29 cellular contexts compared by ENCODE assay signal in genomic region chr6:53113742-53114141, GRCh38. TPM values are rescaled to one million over a fixed set of nuclear protein-coding genes. Genes with fewer than 3 reads are reported as not detected.
DNase-seq lines count a peak whose midpoint lies in the region; ATAC-seq, FAIRE-seq and TF ChIP-seq lines count a peak whose summit lies in the region.
"Had no signal": no experiment of that assay in that cellular context is flagged by ENCODE, and none has a peak within 500 bp of the region (broad histone marks: within the 10 kb centered on the region; RNA-seq: fewer than 3 reads in every experiment).

No MANE protein-coding gene starts in this region.

- intact Hi-C loops in HepG2 (cut with micrococcal nuclease; ENCODE audit: unreplicated experiment) (loop anchor here (10.0 kb wide), 1 partner anchor 191 kb away; no protein-coding TSS in a partner anchor), right lobe of liver (cut with DNase I) (no loop called here), testis (cut with DNase I; ENCODE audit: low total_unique reads) (no loop called here)

- H3K4me1 ChIP-seq in HepG2 (ENCODE audit: insufficient read depth, low read length) (peaks cover 69% of the 10 kb centered on the region), right lobe of liver (no peaks in the 10 kb centered on the region), RWPE2 (ENCODE audit: insufficient read depth, poor library complexity, severe bottlenecking) (peaks cover 23% of the 10 kb centered on the region), testis (peaks cover 18% of the 10 kb centered on the region), BE2C (no peaks in the 10 kb centered on the region), smooth muscle cell (ENCODE audit: low read depth) (no peaks in the 10 kb centered on the region)
- H3K4me1 ChIP-seq: BLaER1, HAP-1 had no signal

- H3K9ac ChIP-seq in HepG2 (ENCODE audit: insufficient read depth, low read depth, low read length): no peak overlapping the region
- no peak overlapping the region for H3K9ac ChIP-seq in smooth muscle cell (ENCODE audit: low read depth)
- H3K9ac ChIP-seq: BLaER1 had no signal

- TF ChIP-seq POLR2A in HepG2 (IDR thresholded peaks at IDR 0.05; ENCODE audit: insufficient read depth in 1 of 2, low read depth in 2 of 2, low read length in 2 of 2): no peak
- no peak for TF ChIP-seq POLR2A in right lobe of liver (IDR thresholded peaks at IDR 0.05)
- TF ChIP-seq POLR2A in testis (IDR thresholded peaks at IDR 0.05): no peak

- no peaks in the 10 kb centered on the region for H3K27me3 Mint-ChIP-seq in mesothelial cell of epicardium (ENCODE audit: low read depth)
- H3K27me3 Mint-ChIP-seq: CD4-positive, alpha-beta T cell had no signal

- peaks cover 9% of the 10 kb centered on the region; the same call in 1 of the 2 replicates for H3K9me3 ChIP-seq in HepG2 (ENCODE audit: low read length)
- H3K9me3 ChIP-seq in right lobe of liver: no peaks in the 10 kb centered on the region
- H3K9me3 ChIP-seq in RWPE2 (ENCODE audit: severe bottlenecking): no peaks in the 10 kb centered on the region
- H3K9me3 ChIP-seq in testis: no peaks in the 10 kb centered on the region
- H3K9me3 ChIP-seq in BE2C: no peaks in the 10 kb centered on the region
- H3K9me3 ChIP-seq in smooth muscle cell (replicated peaks; ENCODE audit: low read depth): no peaks in the 10 kb centered on the region
- H3K9me3 ChIP-seq: BLaER1, HAP-1, MG63 had no signal

- H3K27ac ChIP-seq in HepG2 (ENCODE audit: extremely low read length, insufficient read depth, low read length): no peak overlapping the region
- H3K27ac ChIP-seq in right lobe of liver: no peak overlapping the region
- H3K27ac ChIP-seq in RWPE2 (ENCODE audit: poor library complexity, severe bottlenecking): peak overlapping the region; percentile 79
- peak overlapping the region; percentile 4 to 22 for H3K27ac ChIP-seq in testis
- H3K27ac ChIP-seq in smooth muscle cell (ENCODE audit: low read depth): no peak overlapping the region
- H3K27ac ChIP-seq: BLaER1, RWPE1 had no signal

- no TSS peak for BruUV-seq in HepG2 (replicated peaks; lab: Mats Ljungman, UMichigan)

- H3K4me2 ChIP-seq in HepG2 (ENCODE audit: low read depth, low read length): peak overlapping the region; percentile 52
- H3K4me2 ChIP-seq in smooth muscle cell: no peak overlapping the region
- H3K4me2 ChIP-seq: BLaER1 had no signal

- ATAC-seq in HepG2 (peak; percentile 56), right lobe of liver (no peak), RWPE2 (ENCODE audit: low read depth) (no peak)
- ATAC-seq: Panc1 had no signal

- peaks cover 2% of the 10 kb centered on the region for H3K36me3 Mint-ChIP-seq in mesothelial cell of epicardium

- H2AFZ ChIP-seq in HepG2 (ENCODE audit: low read length) (peak overlapping the region; percentile 3), smooth muscle cell (ENCODE audit: low read depth) (no peak overlapping the region)

- peaks cover 9% of the 10 kb centered on the region for H3K9me3 Mint-ChIP-seq in mesothelial cell of epicardium

- in situ Hi-C loops in HepG2 (cut with HindIII; ENCODE audit: extremely low pct_ligation_motif_present, low pct_unique_long_range_greater_than_20kb): no loop called here

- no peak for TF ChIP-seq RAD21 in HepG2 (CRISPR knock-in tag; IDR thresholded peaks at IDR 0.05)

- FAIRE-seq in HepG2 (lab: Jason Lieb, UNC): peak; percentile 56
- FAIRE-seq: GM12891, HTR-8/SVneo had no signal

- no peak overlapping the region for H3K4me3 Mint-ChIP-seq in mesothelial cell of epicardium
- H3K4me3 Mint-ChIP-seq: CD4-positive, alpha-beta T cell; HFFc6 had no signal

- 3% methylated on average over 4 of the region's 4 CpGs for WGBS in HepG2 (ENCODE audit: low lambda C conversion rate)
- 60% methylated on average over 4 of the region's 4 CpGs for WGBS in right lobe of liver (ENCODE audit: insufficient coverage, low coverage, low lambda C conversion rate, missing lambda C conversion rate)
- 47 to 59% methylated on average over 4 of the region's 4 CpGs for WGBS in testis, 2 donors
- 38% methylated on average over 4 of the region's 4 CpGs for WGBS in smooth muscle cell (ENCODE audit: low lambda C conversion rate)

- POLR2A ChIA-PET in HepG2 (lab: Yijun Ruan, JAX): no interaction called here

- CTCF ChIA-PET in HepG2 (lab: Yijun Ruan, JAX; ENCODE audit: low intra/inter-chr PET ratio, low total read pairs): no interaction called here

- no peak overlapping the region; a peak in 1 of 6 replicates for H3K4me3 ChIP-seq in HepG2 (replicated peaks in 1 of 3; ENCODE audit: insufficient read depth in 1 of 3, low read depth in 2 of 3, low read length in 3 of 3)
- no peak overlapping the region for H3K4me3 ChIP-seq in right lobe of liver
- no peak overlapping the region for H3K4me3 ChIP-seq in RWPE2 (ENCODE audit: severe bottlenecking)
- H3K4me3 ChIP-seq in testis: no peak overlapping the region
- H3K4me3 ChIP-seq in BE2C (ENCODE audit: low read depth, low read length): no peak overlapping the region
- no peak overlapping the region for H3K4me3 ChIP-seq in smooth muscle cell
- H3K4me3 ChIP-seq: BLaER1, HAP-1, MG63 had no signal

- DNase-seq in HepG2 (ENCODE audit: low spot score) (peak; percentile 68), right lobe of liver (no peak), RWPE2 (ENCODE audit: low spot score) (no peak), mesothelial cell of epicardium (ENCODE audit: low spot score in 2 of 2, unreplicated experiment in 2 of 2) (no peak), testis (no peak), NCI-H128 (lab: John Stamatoyannopoulos, UW; ENCODE audit: unreplicated experiment) (no peak), BE2C (no peak), smooth muscle cell (lab: John Stamatoyannopoulos, UW; ENCODE audit: unreplicated experiment) (no peak)
- DNase-seq: CD4-positive, alpha-beta T cell; DMS 273 treated with DMSO at 0.1 percent for 48 hours; DMS79 treated with DMSO at 0.1 percent for 48 hours; GF-D8; GOT3; HFFc6; KBM-7; MG63; NCI-H1694 treated with DMSO at 0.1 percent for 48 hours; NCI-H2171; NCI-H226; NCI-H748 treated with DMSO at 0.1 percent for 48 hours; SHP77 treated with DMSO at 0.1 percent for 48 hours had no signal

- TF ChIP-seq EP300 in HepG2 (IDR thresholded peaks at IDR 0.05; ENCODE audit: low read depth in 2 of 2, low read length in 2 of 2) (peak in 1 of 2 experiments; percentile 42; a peak in 1 of 4 replicates), HepG2 (CRISPR knock-in tag; IDR thresholded peaks at IDR 0.05; ENCODE audit: borderline replicate concordance) (no peak)

- peak overlapping the region; percentile 15 for H3K27ac Mint-ChIP-seq in mesothelial cell of epicardium
- H3K27ac Mint-ChIP-seq: CD4-positive, alpha-beta T cell; HFFc6 had no signal

- H3K36me3 ChIP-seq in HepG2 (replicated peaks in 1 of 2; ENCODE audit: control insufficient read depth in 1 of 2, insufficient read depth in 2 of 2, low read length in 2 of 2) (no peaks in the 10 kb centered on the region), right lobe of liver (no peaks in the 10 kb centered on the region), RWPE2 (ENCODE audit: low read depth) (no peaks in the 10 kb centered on the region), testis (ENCODE audit: low read depth, missing control alignments) (no peaks in the 10 kb centered on the region), BE2C (no peaks in the 10 kb centered on the region), smooth muscle cell (ENCODE audit: low read depth) (no peaks in the 10 kb centered on the region)
- H3K36me3 ChIP-seq: BLaER1, HAP-1, MG63 had no signal

- H3K27me3 ChIP-seq in HepG2 (ENCODE audit: control insufficient read depth in 1 of 2, insufficient read depth in 2 of 2, low read length in 2 of 2) (no peaks in the 10 kb centered on the region), right lobe of liver (no peaks in the 10 kb centered on the region), RWPE2 (ENCODE audit: insufficient read depth, poor library complexity, severe bottlenecking) (no peaks in the 10 kb centered on the region), testis (no peaks in the 10 kb centered on the region), BE2C (no peaks in the 10 kb centered on the region), smooth muscle cell (ENCODE audit: low read depth) (no peaks in the 10 kb centered on the region)
- H3K27me3 ChIP-seq: BLaER1, MG63 had no signal

- H4K20me1 ChIP-seq in HepG2 (ENCODE audit: insufficient read depth, low read length) (no peaks in the 10 kb centered on the region), smooth muscle cell (ENCODE audit: low read depth) (no peaks in the 10 kb centered on the region)
- H4K20me1 ChIP-seq: BLaER1 had no signal

- H3F3A ChIP-seq in smooth muscle cell (ENCODE audit: low read depth): no peaks in the 10 kb centered on the region

- TF ChIP-seq CTCF in HepG2 (CRISPR knock-in tag; IDR thresholded peaks at IDR 0.05) (no peak), right lobe of liver (IDR thresholded peaks at IDR 0.05) (no peak), RWPE2 (IDR thresholded peaks at IDR 0.05; ENCODE audit: poor library complexity, severe bottlenecking) (no peak), mesothelial cell of epicardium (IDR thresholded peaks at IDR 0.05; ENCODE audit: unreplicated experiment) (no peak), testis (IDR thresholded peaks at IDR 0.05) (no peak), BE2C (IDR thresholded peaks at IDR 0.05; ENCODE audit: low read depth, low read length) (no peak), smooth muscle cell (IDR thresholded peaks at IDR 0.05; ENCODE audit: borderline replicate concordance, insufficient read depth, poor library complexity, severe bottlenecking) (no peak)

- H3K79me2 ChIP-seq in HepG2 (ENCODE audit: insufficient read depth, low read length) (no peaks in the 10 kb centered on the region), smooth muscle cell (ENCODE audit: low read depth) (no peaks in the 10 kb centered on the region)

- peaks cover 16% of the 10 kb centered on the region for H3K4me1 Mint-ChIP-seq in mesothelial cell of epicardium

RNA-seq across cellular contexts. Expression of gene GCM1, which starts 34.9 kb away (rescaled TPM):
- total RNA-seq in HepG2 (2016; rRNA removed; fragmentation: Illumina TruSeq; extraction: Trizol) (0.13 and 0.18 TPM in 2 replicates), right lobe of liver (not detected), mesothelial cell of epicardium (not detected in 3 replicates), testis (under 1 TPM; 0.47 to 0.68 TPM), smooth muscle cell (not detected in 2 replicates)
- total RNA-seq in HepG2 (2016; cell fraction: cytosol; rRNA removed; fragmentation: Illumina TruSeq; extraction: Trizol; ENCODE audit: low read depth): 0.09 TPM in 1 of 2 replicates, not detected in the other
- 0.15 and 0.16 TPM in 2 replicates for total RNA-seq in HepG2 (2016; cell fraction: insoluble cytoplasmic fraction; rRNA removed; fragmentation: Illumina TruSeq; extraction: Trizol)
- total RNA-seq in HepG2 (2016; cell fraction: membrane; rRNA removed; fragmentation: Illumina TruSeq; extraction: Trizol): 0.06 and 0.17 TPM in 2 replicates
- total RNA-seq in HepG2 (2016; cell fraction: nucleus; rRNA removed; fragmentation: Illumina TruSeq; extraction: Trizol): 0.13 TPM in 1 of 2 replicates, not detected in the other
- polyA plus RNA-seq in HepG2 (2011; rRNA removed) (0.03 and 0.04 TPM in 2 replicates), testis (ENCODE audit: insufficient read depth, low read depth, low replicate concordance) (0.90 TPM), smooth muscle cell (not detected in 2 replicates)
- polyA plus RNA-seq in HepG2 (2011; cell fraction: cytosol; rRNA removed): 0.03 TPM in 2 replicates
- 0.05 TPM in 1 of 2 replicates, not detected in the other for polyA plus RNA-seq in HepG2 (2011; cell fraction: nucleus; rRNA removed)
- polyA plus RNA-seq in HepG2 (2012): 0.24 TPM in 1 of 2 replicates, not detected in the other
- polyA plus RNA-seq in HepG2 (2016; cell fraction: cytosol; fragmentation: Illumina TruSeq; extraction: Trizol; ENCODE audit: low read depth): not detected in 2 replicates
- 0.13 TPM in 1 of 2 replicates, not detected in the other for polyA plus RNA-seq in HepG2 (2016; cell fraction: insoluble cytoplasmic fraction; fragmentation: Illumina TruSeq; extraction: Trizol; ENCODE audit: low read depth)
- not detected in 2 replicates for polyA plus RNA-seq in HepG2 (2016; cell fraction: membrane; fragmentation: Illumina TruSeq; extraction: Trizol; ENCODE audit: low read depth)
- 0.16 and 0.22 TPM in 2 replicates for polyA plus RNA-seq in HepG2 (2016; cell fraction: nucleus; fragmentation: Illumina TruSeq; extraction: Trizol; ENCODE audit: insufficient read depth, low read depth)
- polyA minus RNA-seq in HepG2 (2011; rRNA and poly(A)+ RNA removed; ENCODE audit: low replicate concordance): not detected in 2 replicates
- polyA minus RNA-seq in HepG2 (2011; cell fraction: cytosol; rRNA and poly(A)+ RNA removed): not detected in 2 replicates
- not detected in 2 replicates for polyA minus RNA-seq in HepG2 (2011; cell fraction: nucleus; rRNA and poly(A)+ RNA removed)
- polyA plus RNA-seq in BE2C (2012; ENCODE audit: insufficient read depth, insufficient read length, low read depth): 0.22 TPM
- total RNA-seq: A172, HFFc6, LHCN-M2 had no signal

RNA-seq across cellular contexts. Expression of gene FBXO9, which starts 48.5 kb away (rescaled TPM):
- 59.2 and 64.3 TPM in 2 replicates for total RNA-seq in HepG2 (2016; rRNA removed; fragmentation: Illumina TruSeq; extraction: Trizol)
- total RNA-seq in HepG2 (2016; cell fraction: cytosol; rRNA removed; fragmentation: Illumina TruSeq; extraction: Trizol; ENCODE audit: low read depth): 39.0 and 41.9 TPM in 2 replicates
- 57.9 and 71.5 TPM in 2 replicates for total RNA-seq in HepG2 (2016; cell fraction: insoluble cytoplasmic fraction; rRNA removed; fragmentation: Illumina TruSeq; extraction: Trizol)
- 69.1 and 90.8 TPM in 2 replicates for total RNA-seq in HepG2 (2016; cell fraction: membrane; rRNA removed; fragmentation: Illumina TruSeq; extraction: Trizol)
- total RNA-seq in HepG2 (2016; cell fraction: nucleus; rRNA removed; fragmentation: Illumina TruSeq; extraction: Trizol): 79.2 and 92.5 TPM in 2 replicates
- 93.5 and 98.4 TPM in 2 replicates for polyA plus RNA-seq in HepG2 (2011; rRNA removed)
- 44.3 and 45.4 TPM in 2 replicates for polyA plus RNA-seq in HepG2 (2011; cell fraction: cytosol; rRNA removed)
- polyA plus RNA-seq in HepG2 (2011; cell fraction: nucleus; rRNA removed): 382 and 412 TPM in 2 replicates
- 65.8 and 76.9 TPM in 2 replicates for polyA plus RNA-seq in HepG2 (2012)
- polyA plus RNA-seq in HepG2 (2016; cell fraction: cytosol; fragmentation: Illumina TruSeq; extraction: Trizol; ENCODE audit: low read depth): 44.6 and 65.5 TPM in 2 replicates
- polyA plus RNA-seq in HepG2 (2016; cell fraction: insoluble cytoplasmic fraction; fragmentation: Illumina TruSeq; extraction: Trizol; ENCODE audit: low read depth): 77.5 and 86.9 TPM in 2 replicates
- polyA plus RNA-seq in HepG2 (2016; cell fraction: membrane; fragmentation: Illumina TruSeq; extraction: Trizol; ENCODE audit: low read depth): 66.8 and 86.6 TPM in 2 replicates
- 216 and 220 TPM in 2 replicates for polyA plus RNA-seq in HepG2 (2016; cell fraction: nucleus; fragmentation: Illumina TruSeq; extraction: Trizol; ENCODE audit: insufficient read depth, low read depth)
- polyA minus RNA-seq in HepG2 (2011; rRNA and poly(A)+ RNA removed; ENCODE audit: low replicate concordance): 55.2 and 76.3 TPM in 2 replicates
- 24.3 and 30.7 TPM in 2 replicates for polyA minus RNA-seq in HepG2 (2011; cell fraction: cytosol; rRNA and poly(A)+ RNA removed)
- polyA minus RNA-seq in HepG2 (2011; cell fraction: nucleus; rRNA and poly(A)+ RNA removed): 98.2 and 133 TPM in 2 replicates
- total RNA-seq in right lobe of liver: 10 to 100 TPM; 24.6 to 78.7 (median 54.1) TPM
- 66.0 to 74.8 TPM (median 69.0 TPM) in 3 replicates for total RNA-seq in mesothelial cell of epicardium
- 10 to 100 TPM; 75.1 to 81.6 TPM for total RNA-seq in testis
- polyA plus RNA-seq in testis (ENCODE audit: insufficient read depth, low read depth, low replicate concordance): 76.6 TPM
- 85.9 TPM for polyA plus RNA-seq in BE2C (2012; ENCODE audit: insufficient read depth, insufficient read length, low read depth)
- total RNA-seq in smooth muscle cell: 25.3 and 25.5 TPM in 2 replicates
- polyA plus RNA-seq in smooth muscle cell: 55.1 and 57.2 TPM in 2 replicates

RNA-seq across cellular contexts. Expression of gene CILK1, which starts 52.1 kb away (rescaled TPM):
- total RNA-seq in HepG2 (2016; rRNA removed; fragmentation: Illumina TruSeq; extraction: Trizol): 15.5 and 25.4 TPM in 2 replicates
- 1.7 and 1.8 TPM in 2 replicates for total RNA-seq in HepG2 (2016; cell fraction: cytosol; rRNA removed; fragmentation: Illumina TruSeq; extraction: Trizol; ENCODE audit: low read depth)
- 15.4 and 24.0 TPM in 2 replicates for total RNA-seq in HepG2 (2016; cell fraction: insoluble cytoplasmic fraction; rRNA removed; fragmentation: Illumina TruSeq; extraction: Trizol)
- 12.7 and 13.3 TPM in 2 replicates for total RNA-seq in HepG2 (2016; cell fraction: membrane; rRNA removed; fragmentation: Illumina TruSeq; extraction: Trizol)
- 13.0 and 14.6 TPM in 2 replicates for total RNA-seq in HepG2 (2016; cell fraction: nucleus; rRNA removed; fragmentation: Illumina TruSeq; extraction: Trizol)
- polyA plus RNA-seq in HepG2 (2011; rRNA removed): 8.7 and 11.4 TPM in 2 replicates
- polyA plus RNA-seq in HepG2 (2011; cell fraction: cytosol; rRNA removed): 5.9 and 7.6 TPM in 2 replicates
- polyA plus RNA-seq in HepG2 (2011; cell fraction: nucleus; rRNA removed): 4.6 and 4.9 TPM in 2 replicates
- polyA plus RNA-seq in HepG2 (2012): 5.6 and 6.2 TPM in 2 replicates
- 1.3 and 1.4 TPM in 2 replicates for polyA plus RNA-seq in HepG2 (2016; cell fraction: cytosol; fragmentation: Illumina TruSeq; extraction: Trizol; ENCODE audit: low read depth)
- polyA plus RNA-seq in HepG2 (2016; cell fraction: insoluble cytoplasmic fraction; fragmentation: Illumina TruSeq; extraction: Trizol; ENCODE audit: low read depth): 24.9 and 25.0 TPM in 2 replicates
- 7.3 and 7.7 TPM in 2 replicates for polyA plus RNA-seq in HepG2 (2016; cell fraction: membrane; fragmentation: Illumina TruSeq; extraction: Trizol; ENCODE audit: low read depth)
- polyA plus RNA-seq in HepG2 (2016; cell fraction: nucleus; fragmentation: Illumina TruSeq; extraction: Trizol; ENCODE audit: insufficient read depth, low read depth): 19.5 and 21.6 TPM in 2 replicates
- polyA minus RNA-seq in HepG2 (2011; rRNA and poly(A)+ RNA removed; ENCODE audit: low replicate concordance): 6.8 and 9.5 TPM in 2 replicates
- polyA minus RNA-seq in HepG2 (2011; cell fraction: cytosol; rRNA and poly(A)+ RNA removed): 7.1 and 9.0 TPM in 2 replicates
- 8.2 and 11.1 TPM in 2 replicates for polyA minus RNA-seq in HepG2 (2011; cell fraction: nucleus; rRNA and poly(A)+ RNA removed)
- total RNA-seq in right lobe of liver: 1 to 10 TPM; 5.6 to 7.8 (median 6.9) TPM
- total RNA-seq in mesothelial cell of epicardium: 14.0 to 15.0 TPM (median 14.2 TPM) in 3 replicates
- 10 to 100 TPM; 18.2 to 20.2 TPM for total RNA-seq in testis
- polyA plus RNA-seq in testis (ENCODE audit: insufficient read depth, low read depth, low replicate concordance): 9.9 TPM
- 4.8 TPM for polyA plus RNA-seq in BE2C (2012; ENCODE audit: insufficient read depth, insufficient read length, low read depth)
- total RNA-seq in smooth muscle cell: 16.4 and 18.5 TPM in 2 replicates
- polyA plus RNA-seq in smooth muscle cell: 6.5 and 10.2 TPM in 2 replicates

Comparison
In these comparisons a context has a peak if more than half of its experiments do, and no peak if none do; other contexts are left out.
1. H3K27ac ChIP-seq: peak in RWPE2 (single experiment) and testis (2 of 2); none in HepG2 (single experiment), right lobe of liver (0 of 3) and smooth muscle cell (single experiment).